ENCODE assay signal across 20 cellular contexts in genomic region chr3:169591159-169591951, GRCh38.
DNase-seq lines count a peak whose midpoint lies in the region; ATAC-seq, FAIRE-seq and TF ChIP-seq lines count a peak whose summit lies in the region.
"Had no signal": no experiment of that assay in that cellular context is flagged by ENCODE, and none has a peak within 500 bp of the region (broad histone marks: within the 10 kb centered on the region; RNA-seq: fewer than 3 reads in every experiment).

No MANE protein-coding gene starts in this region.

- H3K4me2 ChIP-seq in mammary epithelial cell (ENCODE audit: insufficient read depth, low read depth, low read length) (no peak overlapping the region), endothelial cell of umbilical vein (ENCODE audit: insufficient read depth, low read length) (peak overlapping the region; percentile 59)

- no peak overlapping the region for H3K4me3 Mint-ChIP-seq in MCF 10A (ENCODE audit: unreplicated experiment)
- H3K4me3 Mint-ChIP-seq: naive B cell, WTC11 had no signal

- no peak for FAIRE-seq in endothelial cell of umbilical vein (lab: Jason Lieb, UNC)
- FAIRE-seq: A204.1, K562 had no signal

- H3K27me3 ChIP-seq in mammary epithelial cell (ENCODE audit: insufficient read depth, low read length) (no peaks in the 10 kb centered on the region), endothelial cell of umbilical vein (ENCODE audit: control insufficient read depth in 2 of 2, insufficient read depth in 2 of 2, low read length in 2 of 2) (no peaks in the 10 kb centered on the region), transverse colon (no peaks in the 10 kb centered on the region)
- H3K27me3 ChIP-seq: esophagus squamous epithelium, suprapubic skin had no signal

- H3K36me3 ChIP-seq in mammary epithelial cell (ENCODE audit: insufficient read depth, low read length) (no peaks in the 10 kb centered on the region), endothelial cell of umbilical vein (ENCODE audit: control insufficient read depth in 2 of 2, extremely low read depth in 1 of 2, insufficient read depth in 2 of 2, low read length in 2 of 2) (no peaks in the 10 kb centered on the region), transverse colon (no peaks in the 10 kb centered on the region)
- H3K36me3 ChIP-seq: esophagus squamous epithelium, suprapubic skin had no signal

- H3K27ac ChIP-seq in mammary epithelial cell (ENCODE audit: insufficient read depth, low read depth, low read length): no peak overlapping the region
- no peak overlapping the region for H3K27ac ChIP-seq in endothelial cell of umbilical vein (ENCODE audit: insufficient read depth, low read depth, low read length)
- peak overlapping the region; percentile 52 to 64 (median 59) for H3K27ac ChIP-seq in transverse colon
- H3K27ac ChIP-seq: HL-60, suprapubic skin had no signal

- H4K20me1 ChIP-seq in mammary epithelial cell (ENCODE audit: insufficient read depth, low read length): no peaks in the 10 kb centered on the region
- peaks cover 2% of the 10 kb centered on the region for H4K20me1 ChIP-seq in endothelial cell of umbilical vein (replicated peaks; ENCODE audit: control insufficient read depth, extremely low read depth, insufficient read depth, low read length)

- H3K4me3 ChIP-seq in mammary epithelial cell (replicated peaks in 1 of 3; ENCODE audit: insufficient read depth in 1 of 3, low read depth in 2 of 3, low read length in 3 of 3) (no peak overlapping the region), endothelial cell of umbilical vein (replicated peaks in 1 of 3; ENCODE audit: insufficient read depth in 1 of 3, low read depth in 1 of 3, low read length in 3 of 3) (no peak overlapping the region), transverse colon (no peak overlapping the region)
- H3K4me3 ChIP-seq: esophagus squamous epithelium, K562, suprapubic skin had no signal

- no peaks in the 10 kb centered on the region for H3K36me3 Mint-ChIP-seq in MCF 10A (ENCODE audit: insufficient read depth, unreplicated experiment)
- H3K36me3 Mint-ChIP-seq: naive B cell, WTC11 had no signal

- in situ Hi-C loops in mammary epithelial cell (cut with MboI; ENCODE audit: low sequenced_read_pairs in 2 of 2): no loop called here
- in situ Hi-C loops in transverse colon (cut with MboI; ENCODE audit: low pct_ligation_motif_present in 1 of 4, low pct_unique_long_range_greater_than_20kb in 1 of 4, low sequenced_read_pairs in 3 of 4): no loop called here

- no peak for TF ChIP-seq EP300 in transverse colon (IDR thresholded peaks at IDR 0.05; ENCODE audit: low read depth)

- no peak overlapping the region for H2AFZ ChIP-seq in mammary epithelial cell (ENCODE audit: low read depth, low read length)
- no peak overlapping the region for H2AFZ ChIP-seq in endothelial cell of umbilical vein (ENCODE audit: low read depth, low read length)

- ATAC-seq in HG03342 (IDR thresholded peaks at IDR 0.05; ENCODE audit: unreplicated experiment) (peak; percentile 27), GM18861 (IDR thresholded peaks at IDR 0.05; ENCODE audit: unreplicated experiment) (no peak)
- ATAC-seq: K562, WTC11 had no signal

- H3K27me3 Mint-ChIP-seq in MCF 10A (ENCODE audit: insufficient read depth, unreplicated experiment): no peaks in the 10 kb centered on the region

- TF ChIP-seq CTCF in mammary epithelial cell (conservative IDR thresholded peaks at IDR 0.05 in 1 of 2, IDR thresholded peaks at IDR 0.05 in 1 of 2; ENCODE audit: extremely low read depth in 1 of 2, insufficient read depth in 1 of 2, low read depth in 1 of 2, low read length in 2 of 2) (no peak), MCF 10A (IDR thresholded peaks at IDR 0.05; ENCODE audit: unreplicated experiment) (no peak), endothelial cell of umbilical vein (IDR thresholded peaks at IDR 0.05; ENCODE audit: extremely low read depth in 1 of 2, insufficient read depth in 1 of 2, low read depth in 1 of 2, low read length in 2 of 2) (no peak), transverse colon (IDR thresholded peaks at IDR 0.05) (no peak)

- H3K4me1 ChIP-seq in mammary epithelial cell (ENCODE audit: insufficient read depth, low read length) (no peaks in the 10 kb centered on the region), endothelial cell of umbilical vein (ENCODE audit: control insufficient read depth, extremely low read depth, insufficient read depth, low read length) (peaks cover 10% of the 10 kb centered on the region), transverse colon (peaks cover 0 to 14% (median 9%) of the 10 kb centered on the region in 4 donors)
- H3K4me1 ChIP-seq: suprapubic skin had no signal

- CTCF ChIA-PET in mammary epithelial cell (lab: Charles Lee; ENCODE audit: low non-redundant PET): no interaction called here
- CTCF ChIA-PET in MCF 10A (lab: Yijun Ruan, JAX): interaction anchor here (0.7 kb wide), 1 partner anchor 378 kb away, joined by 3 read pairs; no protein-coding TSS in a partner anchor
- CTCF ChIA-PET in endothelial cell of umbilical vein (lab: Charles Lee): no interaction called here

- peak; percentile 9 for DNase-seq in mammary epithelial cell
- DNase-seq in MCF 10A (ENCODE audit: unreplicated experiment): no peak
- DNase-seq in endothelial cell of umbilical vein (ENCODE audit: low read depth, low spot score): peak; percentile 36
- peak; percentile 19 for DNase-seq in transverse colon
- DNase-seq in NCI-H446 (lab: John Stamatoyannopoulos, UW): no peak
- no peak for DNase-seq in NK-92 (lab: John Stamatoyannopoulos, UW; ENCODE audit: unreplicated experiment)
- DNase-seq: activated effector memory CD4-positive, alpha-beta T cell treated with anti-CD3 and anti-CD28 coated beads, Interleukin-2, amount 50 U/mL, for 16 hours; DMS79 treated with DMSO at 0.1 percent for 48 hours; esophagus squamous epithelium; GOT3; naive B cell; NCI-H1436 treated with DMSO at 0.1 percent for 48 hours; NCI-H524 treated with DMSO at 0.1 percent for 48 hours had no signal

- TF ChIP-seq POLR2A in endothelial cell of umbilical vein (IDR thresholded peaks at IDR 0.05; ENCODE audit: low read depth, low read length) (no peak), transverse colon (IDR thresholded peaks at IDR 0.05) (no peak)

- no peaks in the 10 kb centered on the region for H3K9me1 ChIP-seq in endothelial cell of umbilical vein (replicated peaks; ENCODE audit: control insufficient read depth, extremely low read depth, insufficient read depth, low read length)

- BruUV-seq in mammary epithelial cell (replicated peaks; lab: Mats Ljungman, UMichigan): no TSS peak
- no TSS peak for BruUV-seq in MCF 10A (replicated peaks; lab: Mats Ljungman, UMichigan)
- no TSS peak for BruUV-seq in endothelial cell of umbilical vein (replicated peaks; lab: Mats Ljungman, UMichigan)

- H3K27ac Mint-ChIP-seq in MCF 10A (ENCODE audit: low read depth, unreplicated experiment): no peak overlapping the region
- H3K27ac Mint-ChIP-seq: naive B cell, WTC11 had no signal

- 71% methylated on average over 8 of the region's 8 CpGs for WGBS in mammary epithelial cell (ENCODE audit: low coverage, missing lambda C conversion rate)
- 31 to 47% methylated on average over 8 of the region's 8 CpGs for WGBS in transverse colon (ENCODE audit: low coverage in 1 of 2), 2 donors

- H3K9me3 ChIP-seq in mammary epithelial cell (replicated peaks; ENCODE audit: insufficient read depth, low read length): no peaks in the 10 kb centered on the region
- no peaks in the 10 kb centered on the region for H3K9me3 ChIP-seq in endothelial cell of umbilical vein (replicated peaks; ENCODE audit: control insufficient read depth, insufficient read depth, low read length)
- H3K9me3 ChIP-seq in transverse colon: no peaks in the 10 kb centered on the region
- H3K9me3 ChIP-seq: esophagus squamous epithelium, suprapubic skin had no signal

- dilution Hi-C loops in mammary epithelial cell (cut with HindIII; ENCODE audit: low sequenced_read_pairs): no loop called here
- dilution Hi-C loops in endothelial cell of umbilical vein (cut with MboI; ENCODE audit: extremely low pct_ligation_motif_present, low sequenced_read_pairs): no loop called here

- intact Hi-C loops in mammary epithelial cell (cut with micrococcal nuclease) (loop anchor here (5.0 kb wide), 1 partner anchor 444 kb away; no protein-coding TSS in a partner anchor), MCF 10A (cut with micrococcal nuclease) (no loop called here), endothelial cell of umbilical vein (cut with micrococcal nuclease) (loop anchor here (1.0 kb wide), 1 partner anchor 8 kb away; no protein-coding TSS in a partner anchor), transverse colon (cut with DNase I; ENCODE audit: low total_unique reads) (no loop called here)

- H3K9me3 Mint-ChIP-seq in MCF 10A (ENCODE audit: unreplicated experiment): no peaks in the 10 kb centered on the region
- H3K9me3 Mint-ChIP-seq: naive B cell, WTC11 had no signal

- H3K4me1 Mint-ChIP-seq in MCF 10A (ENCODE audit: insufficient read depth, unreplicated experiment): peaks cover 8% of the 10 kb centered on the region
- H3K4me1 Mint-ChIP-seq: naive B cell had no signal

- POLR2A ChIA-PET in MCF 10A (lab: Yijun Ruan, JAX): no interaction called here
- POLR2A ChIA-PET in endothelial cell of umbilical vein (lab: Charles Lee): no interaction called here

- no peak overlapping the region for H3K9ac ChIP-seq in mammary epithelial cell (ENCODE audit: insufficient read depth, low read length)
- H3K9ac ChIP-seq in endothelial cell of umbilical vein (replicated peaks; ENCODE audit: extremely low read depth, insufficient read depth, low read length): no peak overlapping the region

- H3K79me2 ChIP-seq in mammary epithelial cell (ENCODE audit: insufficient read depth, low read length) (no peaks in the 10 kb centered on the region), endothelial cell of umbilical vein (ENCODE audit: control insufficient read depth, insufficient read depth, low read length) (peaks cover 48% of the 10 kb centered on the region)

TF ChIP-seq in endothelial cell of umbilical vein, 7 proteins besides CTCF, POLR2A, EP300 and RAD21:
- TF ChIP-seq MAX (IDR thresholded peaks at IDR 0.05; ENCODE audit: insufficient read depth, insufficient read length) (no peak), JUN (IDR thresholded peaks at IDR 0.05; ENCODE audit: borderline replicate concordance, insufficient read depth, insufficient read length, low read depth) (no peak), MYC (IDR thresholded peaks at IDR 0.05; ENCODE audit: low read depth, low read length) (no peak), POLR2AphosphoS5 (IDR thresholded peaks at IDR 0.05; ENCODE audit: insufficient read depth, low read depth, low read length) (no peak), FOS (IDR thresholded peaks at IDR 0.05; ENCODE audit: borderline replicate concordance, insufficient read depth, low read length) (no peak), EZH2 (IDR thresholded peaks at IDR 0.05; ENCODE audit: borderline replicate concordance, low read depth, low read length, severe bottlenecking) (no peak), GATA2 (IDR thresholded peaks at IDR 0.05; ENCODE audit: insufficient read depth, insufficient read length, low read depth, low read length) (no peak)

Comparison
In these comparisons a context has a peak if more than half of its experiments do, and no peak if none do; other contexts are left out.
1. DNase-seq: peak in mammary epithelial cell (single experiment), endothelial cell of umbilical vein (single experiment) and transverse colon (single experiment); none in MCF 10A (single experiment), NCI-H446 (0 of 2) and NK-92 (single experiment).
2. intact Hi-C loops: an anchor here in mammary epithelial cell (5.0 kb wide) and endothelial cell of umbilical vein (1.0 kb wide); none called in MCF 10A and transverse colon.
3. H3K27ac ChIP-seq: peak in transverse colon (4 of 4); none in mammary epithelial cell (single experiment) and endothelial cell of umbilical vein (single experiment).